ENCODE assay signal across 8 cellular contexts in the genomic region with DNA sequence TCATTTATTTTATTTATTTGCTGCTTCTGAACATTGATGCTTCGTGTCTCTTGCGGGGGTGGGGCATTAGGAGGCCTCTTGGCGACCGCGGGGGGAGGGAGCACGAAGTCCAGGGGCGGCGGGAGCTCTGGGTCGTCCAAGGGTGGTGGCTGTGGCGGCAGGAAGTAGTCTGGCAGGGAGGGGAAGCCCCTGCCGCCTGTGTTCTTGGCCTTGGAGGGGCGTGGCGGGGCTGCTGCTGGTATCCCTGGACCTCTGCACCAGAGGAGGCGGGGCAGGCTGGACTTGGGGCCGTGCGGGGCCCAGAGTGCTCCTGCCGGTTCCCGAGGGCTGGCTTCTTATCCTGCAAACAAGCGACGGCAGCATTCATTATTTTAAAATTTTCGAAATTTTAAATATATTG.
DNase-seq lines count a peak whose midpoint lies in the region; ATAC-seq and TF ChIP-seq lines count a peak whose summit lies in the region.

No MANE protein-coding gene starts in this region.

- H3K36me3 ChIP-seq in WERI-Rb-1, result no peaks in the 10 kb centered on the region

- ATAC-seq in GM21515 (IDR thresholded peaks at IDR 0.05; ENCODE audit: unreplicated experiment), result peak; percentile 86

- H3K27me3 ChIP-seq in WERI-Rb-1 (ENCODE audit: insufficient read depth, low read depth, severe bottlenecking), result no peaks in the 10 kb centered on the region

- H3K27ac ChIP-seq in WERI-Rb-1, result no peak overlapping the region

- H3K9me3 ChIP-seq in WERI-Rb-1 (ENCODE audit: severe bottlenecking), result no peaks in the 10 kb centered on the region

- no peak overlapping the region for H3K4me3 ChIP-seq in WERI-Rb-1 (ENCODE audit: low read depth, low read length)

- TF ChIP-seq CTCF in WERI-Rb-1 (IDR thresholded peaks at IDR 0.05; ENCODE audit: low read depth, low read length), result no peak

- DNase-seq in ELF-1 (ENCODE audit: low read depth, low spot score), result peak; percentile 67
- DNase-seq in LoVo (ENCODE audit: low spot score), result peak; percentile 4
- DNase-seq in islet precursor cell, result peak; percentile 80
- no peak for DNase-seq in AG08395 (ENCODE audit: low spot score)
- no peak for DNase-seq in WERI-Rb-1
- no peak for DNase-seq in NCI-H526 (lab: John Stamatoyannopoulos, UW)
- no peak for DNase-seq in NCI-H82 treated with DMSO at 0.1 percent for 48 hours (lab: John Stamatoyannopoulos, UW; ENCODE audit: unreplicated experiment)

Comparison
In these comparisons a context has a peak if more than half of its experiments do, and no peak if none do; other contexts are left out.
1. DNase-seq: peak in ELF-1 (single experiment), LoVo (single experiment) and islet precursor cell (single experiment); none in AG08395 (single experiment), WERI-Rb-1 (single experiment), NCI-H526 (0 of 2) and NCI-H82 treated with DMSO at 0.1 percent for 48 hours (single experiment).